In the genomic region with DNA sequence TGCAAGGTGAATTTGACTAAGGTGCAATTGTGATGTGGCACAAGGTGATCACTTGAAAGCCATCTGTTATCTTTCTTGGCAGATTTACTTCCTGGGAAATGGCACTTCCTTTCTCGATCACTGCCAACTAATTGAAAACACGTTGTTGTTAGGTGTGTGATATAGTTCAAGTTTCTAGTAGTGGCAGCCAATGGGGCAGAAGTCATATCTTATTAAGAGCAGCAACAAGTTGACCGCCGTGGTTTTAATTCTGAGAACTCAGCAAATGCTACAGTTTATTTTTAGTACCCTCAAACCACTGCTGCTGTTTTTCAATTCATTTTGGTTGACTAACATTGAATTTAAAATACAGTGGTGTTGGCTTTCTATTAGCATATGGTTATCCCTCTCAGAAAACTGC, we compare ENCODE assay signal across 11 cellular contexts. TPM values are rescaled to one million over a fixed set of nuclear protein-coding genes. Genes with fewer than 3 reads are reported as not detected.
A peak's percentile ranks its signal among the peaks of the same experiment; 100 is the strongest.
DNase-seq lines count a peak whose midpoint lies in the region; ATAC-seq and FAIRE-seq lines count a peak whose summit lies in the region.
"Had no signal": no experiment of that assay in that cellular context is flagged by ENCODE, and none has a peak within 500 bp of the region (broad histone marks: within the 10 kb centered on the region; RNA-seq: fewer than 3 reads in every experiment).

No MANE protein-coding gene starts in this region.

- FAIRE-seq in small intestine (lab: Jason Lieb, UNC): peak; percentile 10

- no peak overlapping the region for H3K27ac ChIP-seq in small intestine (ENCODE audit: low read depth in 1 of 2, low read length in 1 of 2)
- H3K27ac ChIP-seq: thyroid gland had no signal

- H3K27me3 ChIP-seq in endocrine pancreas (ENCODE audit: control insufficient read depth, insufficient read depth, low read length): peaks cover 3% of the 10 kb centered on the region
- H3K27me3 ChIP-seq in small intestine (ENCODE audit: control insufficient read depth in 2 of 2, insufficient read depth in 2 of 2, low read length in 2 of 2): no peaks in the 10 kb centered on the region
- H3K27me3 ChIP-seq: thyroid gland had no signal

- 7 to 31% (median 10%) methylated on average over 4 of the region's 4 CpGs for WGBS in small intestine, 3 donors

- H3K4me1 ChIP-seq in endocrine pancreas (ENCODE audit: control insufficient read depth, insufficient read depth, low read length) (peaks cover 4% of the 10 kb centered on the region), small intestine (ENCODE audit: control insufficient read depth in 2 of 2, insufficient read depth in 1 of 2, low read depth in 1 of 2, low read length in 1 of 2) (peaks cover 3 to 4% of the 10 kb centered on the region in 2 donors)

- peak; percentile 31 for DNase-seq in NCI-H748 (lab: John Stamatoyannopoulos, UW; ENCODE audit: unreplicated experiment)
- no peak for DNase-seq in NCI-H748 treated with DMSO at 0.1 percent for 48 hours (lab: John Stamatoyannopoulos, UW)
- DNase-seq in NCI-H2171 (lab: John Stamatoyannopoulos, UW): peak; percentile 39
- DNase-seq in small intestine: peak; percentile 81
- DNase-seq in DMS114 treated with DMSO at 0.1 percent for 48 hours (lab: John Stamatoyannopoulos, UW; ENCODE audit: unreplicated experiment): no peak
- no peak for DNase-seq in HK-2 (ENCODE audit: unreplicated experiment)
- DNase-seq: NCI-H1436 treated with DMSO at 0.1 percent for 48 hours, posterior cingulate gyrus, thyroid gland had no signal

- no peaks in the 10 kb centered on the region for H3K36me3 ChIP-seq in endocrine pancreas (ENCODE audit: control insufficient read depth, insufficient read depth, low read length)
- H3K36me3 ChIP-seq in small intestine (ENCODE audit: control insufficient read depth in 2 of 2, insufficient read depth in 2 of 2, low read length in 2 of 2): no peaks in the 10 kb centered on the region
- H3K36me3 ChIP-seq: thyroid gland had no signal

- H3K9ac ChIP-seq in endocrine pancreas (ENCODE audit: control insufficient read depth, insufficient read depth, low read length): no peak overlapping the region

- no peak for ATAC-seq in HG02623 (IDR thresholded peaks at IDR 0.05; ENCODE audit: unreplicated experiment)

- H3K4me3 ChIP-seq in endocrine pancreas (ENCODE audit: control insufficient read depth, insufficient read depth, low read length) (peak overlapping the region; percentile 58), small intestine (ENCODE audit: low read depth in 1 of 2, low read length in 2 of 2) (peak overlapping the region in 1 of 2 donors; percentile 88)

- H3K9me3 ChIP-seq in endocrine pancreas (ENCODE audit: control insufficient read depth, low read length) (no peaks in the 10 kb centered on the region), small intestine (ENCODE audit: control insufficient read depth, low read depth) (no peaks in the 10 kb centered on the region)
- H3K9me3 ChIP-seq: thyroid gland had no signal

RNA-seq across cellular contexts. Expression of a gene that starts 1.6 kb away (rescaled TPM):
- 100 to 1,000 TPM in 1 of 3 donors, 10 to 100 TPM in 2; 22.3 to 124 (median 61.3) TPM for polyA plus RNA-seq in small intestine

RNA-seq across cellular contexts. Expression of a gene that starts 49.9 kb away (rescaled TPM):
- 10 to 100 TPM in 1 of 3 donors, 1 to 10 TPM in 2; 1.8 to 15.8 (median 6.5) TPM for polyA plus RNA-seq in small intestine

Comparison
In these comparisons a context has a peak if more than half of its experiments do, and no peak if none do; other contexts are left out.
1. DNase-seq: peak in NCI-H748 (single experiment), NCI-H2171 (single experiment) and small intestine (single experiment); none in NCI-H748 treated with DMSO at 0.1 percent for 48 hours (single experiment), DMS114 treated with DMSO at 0.1 percent for 48 hours (single experiment) and HK-2 (single experiment).